In genomic region chr6:25874822-25875562, GRCh38 we compare ENCODE assay signal across 23 cellular contexts. TPM values are rescaled to one million over a fixed set of nuclear protein-coding genes. Genes with fewer than 3 reads are reported as not detected.
DNase-seq lines count a peak whose midpoint lies in the region; ATAC-seq and TF ChIP-seq lines count a peak whose summit lies in the region.
"Had no signal": no experiment of that assay in that cellular context is flagged by ENCODE, and none has a peak within 500 bp of the region (broad histone marks: within the 10 kb centered on the region; RNA-seq: fewer than 3 reads in every experiment).

No MANE protein-coding gene starts in this region.

- no peak for TF ChIP-seq CTCF in CD4-positive, alpha-beta T cell (IDR thresholded peaks at IDR 0.05)
- no peak for TF ChIP-seq CTCF in Calu3 (IDR thresholded peaks at IDR 0.05; ENCODE audit: unreplicated experiment)
- TF ChIP-seq CTCF in liver (IDR thresholded peaks at IDR 0.05; ENCODE audit: low read depth, low read length, missing input control), result no peak
- TF ChIP-seq CTCF in coronary artery (IDR thresholded peaks at IDR 0.05), result no peak
- TF ChIP-seq CTCF in left lung (IDR thresholded peaks at IDR 0.05), result no peak

- peak overlapping the region in 1 of 2 donors; percentile 61 for H3K9ac ChIP-seq in liver (ENCODE audit: low read depth in 1 of 2, low read length in 2 of 2)
- H3K9ac ChIP-seq: parathyroid adenoma had no signal

- H3K36me3 ChIP-seq in liver (ENCODE audit: control insufficient read depth in 4 of 4, insufficient read depth in 3 of 4, low read depth in 1 of 4, low read length in 3 of 4), result no peaks in the 10 kb centered on the region
- no peaks in the 10 kb centered on the region for H3K36me3 ChIP-seq in left lung
- H3K36me3 ChIP-seq: BE2C, heart left ventricle, sigmoid colon, stomach had no signal

- H3K27me3 Mint-ChIP-seq in CD4-positive, alpha-beta T cell, result no peaks in the 10 kb centered on the region
- no peaks in the 10 kb centered on the region for H3K27me3 Mint-ChIP-seq in Calu3 (ENCODE audit: unreplicated experiment)
- H3K27me3 Mint-ChIP-seq in T-helper 2 cell treated with Interferon-gamma antibody and Interleukin-4, amounts not matched to agents 5 μg/mL and 100 μg/mL, for 36 hours (ENCODE audit: low read depth), result peaks cover 2% of the 10 kb centered on the region
- H3K27me3 Mint-ChIP-seq: activated naive CD4-positive, alpha-beta T cell treated with anti-CD3 and anti-CD28 coated beads, Interleukin-2, amount 50 U/mL, for 24 hours had no signal

- H3K4me1 Mint-ChIP-seq in CD4-positive, alpha-beta T cell (ENCODE audit: low read depth), result peaks cover 36% of the 10 kb centered on the region
- peaks cover 31% of the 10 kb centered on the region for H3K4me1 Mint-ChIP-seq in Calu3 (ENCODE audit: low read depth, unreplicated experiment)
- peaks cover 51% of the 10 kb centered on the region for H3K4me1 Mint-ChIP-seq in T-helper 2 cell treated with Interferon-gamma antibody and Interleukin-4, amounts not matched to agents 5 μg/mL and 100 μg/mL, for 36 hours (ENCODE audit: low read depth)
- H3K4me1 Mint-ChIP-seq: endodermal cell had no signal

- intact Hi-C loops in CD4-positive, alpha-beta T cell (cut with DNase I, micrococcal nuclease), result no loop called here
- intact Hi-C loops in Calu3 (cut with micrococcal nuclease; ENCODE audit: unreplicated experiment), result loop anchor here (5.0 kb wide), 1 partner anchor 38 kb away; no protein-coding TSS in a partner anchor
- intact Hi-C loops in left lung (cut with DNase I), result no loop called here

- H3K27ac Mint-ChIP-seq in CD4-positive, alpha-beta T cell, result no peak overlapping the region
- peak overlapping the region; percentile 34 for H3K27ac Mint-ChIP-seq in Calu3 (ENCODE audit: unreplicated experiment)
- peak overlapping the region; percentile 73 for H3K27ac Mint-ChIP-seq in T-helper 2 cell treated with Interferon-gamma antibody and Interleukin-4, amounts not matched to agents 5 μg/mL and 100 μg/mL, for 36 hours
- H3K27ac Mint-ChIP-seq: activated naive CD4-positive, alpha-beta T cell treated with anti-CD3 and anti-CD28 coated beads, Interleukin-2, amount 50 U/mL, for 24 hours; endodermal cell; immature natural killer cell had no signal

- no TSS peak for BruUV-seq in Calu3 (replicated peaks; lab: Mats Ljungman, UMichigan)

- H3K4me3 Mint-ChIP-seq in CD4-positive, alpha-beta T cell, result no peak overlapping the region
- H3K4me3 Mint-ChIP-seq in Calu3 (ENCODE audit: low read depth, unreplicated experiment), result no peak overlapping the region
- peak overlapping the region; percentile 68 for H3K4me3 Mint-ChIP-seq in T-helper 2 cell treated with Interferon-gamma antibody and Interleukin-4, amounts not matched to agents 5 μg/mL and 100 μg/mL, for 36 hours
- H3K4me3 Mint-ChIP-seq: activated naive CD4-positive, alpha-beta T cell treated with anti-CD3 and anti-CD28 coated beads, Interleukin-2, amount 50 U/mL, for 24 hours; endodermal cell had no signal

- no peak for DNase-seq in CD4-positive, alpha-beta T cell
- DNase-seq in Calu3 (no peak), coronary artery (ENCODE audit: low spot score) (no peak), left lung (no peak)
- no peak for DNase-seq in T-helper 2 cell treated with Interferon-gamma antibody and Interleukin-4, amounts not matched to agents 5 μg/mL and 100 μg/mL, for 36 hours (ENCODE audit: low spot score)
- no peak for DNase-seq in activated effector memory CD4-positive, alpha-beta T cell treated with anti-CD3 and anti-CD28 coated beads, Interleukin-2, amount 50 U/mL, for 16 hours
- DNase-seq: BE2C; DMS 273 treated with DMSO at 0.1 percent for 48 hours; endodermal cell; heart left ventricle; immature natural killer cell; NCI-H82; sigmoid colon; stimulated activated CD4-positive, alpha-beta T cell treated with anti-CD3 and anti-CD28 coated beads, Interleukin-2, amount 100 ng/mL, for 24 hours; stomach; trophoblast cell had no signal

- no peaks in the 10 kb centered on the region for H3K36me3 Mint-ChIP-seq in CD4-positive, alpha-beta T cell (ENCODE audit: low read depth)
- H3K36me3 Mint-ChIP-seq in Calu3 (ENCODE audit: insufficient read depth, unreplicated experiment), result no peaks in the 10 kb centered on the region
- no peaks in the 10 kb centered on the region for H3K36me3 Mint-ChIP-seq in T-helper 2 cell treated with Interferon-gamma antibody and Interleukin-4, amounts not matched to agents 5 μg/mL and 100 μg/mL, for 36 hours (ENCODE audit: low read depth)
- H3K36me3 Mint-ChIP-seq: activated naive CD4-positive, alpha-beta T cell treated with anti-CD3 and anti-CD28 coated beads, Interleukin-2, amount 50 U/mL, for 24 hours; immature natural killer cell had no signal

- no peaks in the 10 kb centered on the region for H3K9me3 Mint-ChIP-seq in CD4-positive, alpha-beta T cell
- H3K9me3 Mint-ChIP-seq in Calu3 (ENCODE audit: low read depth, unreplicated experiment), result no peaks in the 10 kb centered on the region
- no peaks in the 10 kb centered on the region for H3K9me3 Mint-ChIP-seq in T-helper 2 cell treated with Interferon-gamma antibody and Interleukin-4, amounts not matched to agents 5 μg/mL and 100 μg/mL, for 36 hours
- H3K9me3 Mint-ChIP-seq: activated naive CD4-positive, alpha-beta T cell treated with anti-CD3 and anti-CD28 coated beads, Interleukin-2, amount 50 U/mL, for 24 hours; endodermal cell had no signal

- ATAC-seq in CD4-positive, alpha-beta T cell (ENCODE audit: poor library complexity), result peak; percentile 51
- ATAC-seq in left lung, result no peak
- ATAC-seq: activated CD4-positive, CD25-positive, alpha-beta regulatory T cell treated with anti-CD3 and anti-CD28 coated beads, Interleukin-2, amount 50 U/mL, for 24 hours; HCT116; heart left ventricle had no signal

- CTCF ChIA-PET in CD4-positive, alpha-beta T cell (lab: Charles Lee), result no interaction called here
- CTCF ChIA-PET in Calu3 (lab: Charles Lee), result interaction anchor here (0.7 kb wide), 1 partner anchor 20 kb away, joined by 3 read pairs; no protein-coding TSS in a partner anchor

- no peak overlapping the region for H3K4me3 ChIP-seq in liver (ENCODE audit: low read depth in 1 of 3, low read length in 3 of 3)
- no peak overlapping the region for H3K4me3 ChIP-seq in coronary artery
- H3K4me3 ChIP-seq in left lung, result no peak overlapping the region
- H3K4me3 ChIP-seq: heart left ventricle, lung, sigmoid colon, stomach had no signal

- POLR2A ChIA-PET in CD4-positive, alpha-beta T cell (lab: Charles Lee), result interaction anchor here (0.8 kb wide), 1 partner anchor 117 kb away, joined by 3 read pairs; no protein-coding TSS in a partner anchor

- H3K4me1 ChIP-seq in liver (ENCODE audit: control insufficient read depth in 4 of 4, insufficient read depth in 4 of 4, low read length in 3 of 4) (peaks cover 2 to 47% (median 29%) of the 10 kb centered on the region in 4 donors), left lung (no peaks in the 10 kb centered on the region)
- H3K4me1 ChIP-seq: BE2C, heart left ventricle, parathyroid adenoma, sigmoid colon, stomach had no signal

- WGBS in liver, result 87% methylated on average over 3 of the region's 3 CpGs

- no peak overlapping the region for H3K27ac ChIP-seq in CD4-positive, alpha-beta T cell (ENCODE audit: low read depth, low read length)
- H3K27ac ChIP-seq in liver (ENCODE audit: low read depth in 1 of 2, low read length in 2 of 2) (peak overlapping the region; percentile 14 to 29), coronary artery (no peak overlapping the region), left lung (no peak overlapping the region)
- H3K27ac ChIP-seq: heart left ventricle, parathyroid adenoma, sigmoid colon, stomach had no signal

- no peaks in the 10 kb centered on the region for H3K27me3 ChIP-seq in CD4-positive, alpha-beta T cell (ENCODE audit: control insufficient read depth, insufficient read depth, low read length)
- H3K27me3 ChIP-seq in liver (ENCODE audit: control insufficient read depth in 4 of 4, insufficient read depth in 4 of 4, low read length in 3 of 4) (no peaks in the 10 kb centered on the region), left lung (no peaks in the 10 kb centered on the region)
- H3K27me3 ChIP-seq: BE2C, sigmoid colon, stomach had no signal

- no peaks in the 10 kb centered on the region for H3K9me3 ChIP-seq in CD4-positive, alpha-beta T cell (ENCODE audit: control insufficient read depth, low read length)
- H3K9me3 ChIP-seq in liver (ENCODE audit: control insufficient read depth in 4 of 4, low read length in 3 of 4) (no peaks in the 10 kb centered on the region), left lung (no peaks in the 10 kb centered on the region)
- H3K9me3 ChIP-seq: BE2C, sigmoid colon, stomach had no signal

- TF ChIP-seq RAD21 in liver (IDR thresholded peaks at IDR 0.05), result no peak

TF ChIP-seq in liver, 16 proteins besides CTCF, POLR2A, EP300 and RAD21:
- TF ChIP-seq HNF4A (conservative IDR thresholded peaks at IDR 0.05) (no peak), MAX (IDR thresholded peaks at IDR 0.05) (no peak)

RNA-seq across cellular contexts. Expression of gene SLC17A3, which starts 0.9 kb away (rescaled TPM):
- under 1 TPM; 0.30 to 0.50 TPM for total RNA-seq in CD4-positive, alpha-beta T cell
- not detected in 2 replicates for total RNA-seq in Calu3 (2022)
- total RNA-seq in liver, result 10 to 100 TPM in 1 of 2 donors, 1 to 10 TPM in 1; 1.6 to 13.6 TPM
- polyA plus RNA-seq in liver, result 10 to 100 TPM in 1 of 2 donors, 1 to 10 TPM in 1; 8.3 to 23.2 TPM
- under 1 TPM in 1 of 2 donors, not detected in 1; 0.18 TPM for total RNA-seq in left lung
- total RNA-seq: endodermal cell, heart left ventricle, lung, sigmoid colon, SK-MEL-5, stomach had no signal
- polyA plus RNA-seq: heart left ventricle, immature natural killer cell, lung, sigmoid colon, stomach had no signal

RNA-seq across cellular contexts. Expression of gene SLC17A1, which starts 43.1 kb away (rescaled TPM):
- not detected for total RNA-seq in CD4-positive, alpha-beta T cell
- total RNA-seq in Calu3 (2022) (not detected in 2 replicates), liver (10 to 100 TPM; 11.1 to 25.8 TPM), left lung (not detected)
- 10 to 100 TPM in 1 of 2 donors, 1 to 10 TPM in 1; 3.9 to 11.7 TPM for polyA plus RNA-seq in liver
- total RNA-seq: endodermal cell, heart left ventricle, lung, sigmoid colon, SK-MEL-5, stomach had no signal
- polyA plus RNA-seq: heart left ventricle, immature natural killer cell, lung, stomach had no signal

RNA-seq across cellular contexts. Expression of gene SLC17A2, which starts 55.5 kb away (rescaled TPM):
- total RNA-seq in CD4-positive, alpha-beta T cell, result not detected
- total RNA-seq in Calu3 (2022) (not detected in 2 replicates), liver (10 to 100 TPM; 43.3 to 88.1 TPM), left lung (not detected)
- 10 to 100 TPM; 26.2 to 32.3 TPM for polyA plus RNA-seq in liver
- total RNA-seq: endodermal cell, heart left ventricle, lung, sigmoid colon, SK-MEL-5, stomach had no signal
- polyA plus RNA-seq: heart left ventricle, immature natural killer cell, lung, sigmoid colon, stomach had no signal

Comparison
In these comparisons a context has a peak if more than half of its experiments do, and no peak if none do; other contexts are left out.
1. H3K27ac ChIP-seq: peak in liver (2 of 2); none in CD4-positive, alpha-beta T cell (single experiment), coronary artery (0 of 2) and left lung (0 of 2).
2. RNA of gene SLC17A1, which starts 43.1 kb away (total RNA-seq): 11.1 to 25.8 TPM in liver; not detected in Calu3, not detected in CD4-positive, alpha-beta T cell and not detected in left lung; every median in the first group is over 10 times any median in the second.
3. RNA of gene SLC17A2, which starts 55.5 kb away (total RNA-seq): 43.3 to 88.1 TPM in liver; not detected in left lung, not detected in CD4-positive, alpha-beta T cell and not detected in Calu3; every median in the first group is over 10 times any median in the second.